In genomic region chr6:144006731-144007454, GRCh38 we compare ENCODE assay signal across 8 cellular contexts. TPM values are rescaled to one million over a fixed set of nuclear protein-coding genes. Genes with fewer than 3 reads are reported as not detected.
DNase-seq lines count a peak whose midpoint lies in the region; TF ChIP-seq lines count a peak whose summit lies in the region.

No MANE protein-coding gene starts in this region.

- H3K9me3 ChIP-seq in HEK293 (ENCODE audit: control insufficient read depth, insufficient read depth, low read depth, low read length) (no peaks in the 10 kb centered on the region), ovary (no peaks in the 10 kb centered on the region)
- no peaks in the 10 kb centered on the region for H3K9me3 ChIP-seq in effector memory CD4-positive, alpha-beta T cell (ENCODE audit: control insufficient read depth, low read length)

- no peak for TF ChIP-seq EP300 in ovary (IDR thresholded peaks at IDR 0.05)

- H3K4me3 ChIP-seq in HEK293 (ENCODE audit: low read depth, low read length) (peak overlapping the region; percentile 38), fibroblast of mammary gland (ENCODE audit: control insufficient read depth, low read depth, low read length) (peak overlapping the region; percentile 68), ovary (peak overlapping the region; percentile 61)
- no peak overlapping the region for H3K4me3 ChIP-seq in effector memory CD4-positive, alpha-beta T cell (ENCODE audit: insufficient read depth, low read depth, low read length, poor library complexity, severe bottlenecking)

- POLR2A ChIA-PET in HEK293 (lab: Yijun Ruan, JAX): no interaction called here

- no peak for TF ChIP-seq POLR2A in ovary (IDR thresholded peaks at IDR 0.05)

- intact Hi-C loops in ovary (cut with DNase I): loop anchor here in 2 of 4 donors (5.0 kb wide), 2 partner anchors 35 to 65 kb away; no protein-coding TSS in a partner anchor

- H3K27ac ChIP-seq in HEK293 (ENCODE audit: extremely low read depth, low read depth, low read length) (no peak overlapping the region; the same call in 1 of the 2 replicates), ovary (peak overlapping the region in 1 of 2 donors; percentile 80)
- no peak overlapping the region for H3K27ac ChIP-seq in effector memory CD4-positive, alpha-beta T cell (ENCODE audit: insufficient read depth, low read length, poor library complexity, severe bottlenecking)

- no peaks in the 10 kb centered on the region for H3K36me3 ChIP-seq in HEK293 (ENCODE audit: control insufficient read depth in 2 of 2, insufficient read depth in 1 of 2, low read length in 2 of 2)
- no peaks in the 10 kb centered on the region for H3K36me3 ChIP-seq in ovary
- no peaks in the 10 kb centered on the region for H3K36me3 ChIP-seq in effector memory CD4-positive, alpha-beta T cell (ENCODE audit: control insufficient read depth, insufficient read depth, low read length)

- CTCF ChIA-PET in HEK293 (lab: Yijun Ruan, JAX): interaction anchor here (0.9 to 1.3 kb wide), 2 partner anchors 64 to 432 kb away, joined by 3 to 5 read pairs; no protein-coding TSS in a partner anchor

- WGBS in ovary, 3 donors: 40 to 50% (median 41%) methylated on average over 21 of the region's 21 CpGs

- H3K4me1 ChIP-seq in HEK293 (ENCODE audit: control insufficient read depth, insufficient read depth, low read length): no peaks in the 10 kb centered on the region
- peaks cover 1% of the 10 kb centered on the region for H3K4me1 ChIP-seq in ovary (ENCODE audit: insufficient read depth)
- no peaks in the 10 kb centered on the region for H3K4me1 ChIP-seq in effector memory CD4-positive, alpha-beta T cell (ENCODE audit: control insufficient read depth, insufficient read depth, low read length, poor library complexity, severe bottlenecking)

- no peak for TF ChIP-seq CTCF in HEK293 (tag by site-specific recombination; IDR thresholded peaks at IDR 0.05)
- TF ChIP-seq CTCF in fibroblast of mammary gland (conservative IDR thresholded peaks at IDR 0.05; ENCODE audit: control insufficient read depth, insufficient read depth, low read depth, low read length): no peak
- TF ChIP-seq CTCF in ovary (IDR thresholded peaks at IDR 0.05): no peak

- DNase-seq in SW480 (ENCODE audit: low spot score) (peak; percentile 22), fibroblast of mammary gland (ENCODE audit: low read depth) (peak; percentile 74), ovary (peak; percentile 15 to 39 (median 25)), DMS153 (lab: John Stamatoyannopoulos, UW) (no peak), NCI-H526 (lab: John Stamatoyannopoulos, UW) (no peak)
- no peak for DNase-seq in effector memory CD4-positive, alpha-beta T cell
- DNase-seq in stimulated activated naive CD4-positive, alpha-beta T cell treated with Interleukin-2 at 50 U/mL for 16 hours (lab: John Stamatoyannopoulos, UW): no peak

- no peaks in the 10 kb centered on the region for H3K27me3 ChIP-seq in ovary
- peaks cover 4% of the 10 kb centered on the region for H3K27me3 ChIP-seq in effector memory CD4-positive, alpha-beta T cell (replicated peaks; ENCODE audit: control insufficient read depth, insufficient read depth, low read length, poor library complexity, severe bottlenecking)

TF ChIP-seq in HEK293, 187 proteins besides CTCF, POLR2A, EP300 and RAD21:
- TF ChIP-seq ZNF426 (tag by site-specific recombination; IDR thresholded peaks at IDR 0.05): no peak
- TF ChIP-seq ZNF768 (tag by site-specific recombination; IDR thresholded peaks at IDR 0.05): no peak
- TF ChIP-seq ZNF132 (tag by site-specific recombination; IDR thresholded peaks at IDR 0.05; ENCODE audit: borderline replicate concordance): no peak
- no peak for TF ChIP-seq IKZF3 (tag by site-specific recombination; IDR thresholded peaks at IDR 0.05)
- TF ChIP-seq TRIM28 (IDR thresholded peaks at IDR 0.05; ENCODE audit: borderline replicate concordance, low read length): peak; percentile 78; the same call in 1 of the 2 replicates
- TF ChIP-seq TCF7L2 (IDR thresholded peaks at IDR 0.05; ENCODE audit: borderline replicate concordance, low read depth, low read length): peak; percentile 37; the same call in 1 of the 2 replicates

RNA-seq across cellular contexts. Expression of gene PLAGL1, which starts 1.2 kb away (rescaled TPM):
- 10 to 100 TPM; 19.0 to 53.4 (median 32.1) TPM for total RNA-seq in ovary
- 10 to 100 TPM; 17.8 to 32.2 TPM for polyA plus RNA-seq in ovary

Comparison
In these comparisons a context has a peak if more than half of its experiments do, and no peak if none do; other contexts are left out.
1. DNase-seq: peak in SW480 (single experiment), fibroblast of mammary gland (single experiment) and ovary (5 of 5); none in DMS153 (single experiment), NCI-H526 (0 of 2), effector memory CD4-positive, alpha-beta T cell (0 of 3) and stimulated activated naive CD4-positive, alpha-beta T cell treated with Interleukin-2 at 50 U/mL for 16 hours (single experiment).